1 cellular context compared by ENCODE assay signal in genomic region chr2:96525211-96525507, GRCh38.
TF ChIP-seq lines count a peak whose summit lies in the region.

No MANE protein-coding gene starts in this region.

TF ChIP-seq in H1, 55 proteins besides CTCF, POLR2A, EP300 and RAD21:
- no peak for TF ChIP-seq RXRA (IDR thresholded peaks at IDR 0.05; ENCODE audit: insufficient read depth, low read depth, low read length)
- no peak for TF ChIP-seq TAF7 (optimal IDR thresholded peaks at IDR 0.05; ENCODE audit: borderline replicate concordance, low read depth, low read length)
- no peak for TF ChIP-seq TAF1 (IDR thresholded peaks at IDR 0.05; ENCODE audit: low read depth, low read length)
